11 cellular contexts compared by ENCODE assay signal in the genomic region with DNA sequence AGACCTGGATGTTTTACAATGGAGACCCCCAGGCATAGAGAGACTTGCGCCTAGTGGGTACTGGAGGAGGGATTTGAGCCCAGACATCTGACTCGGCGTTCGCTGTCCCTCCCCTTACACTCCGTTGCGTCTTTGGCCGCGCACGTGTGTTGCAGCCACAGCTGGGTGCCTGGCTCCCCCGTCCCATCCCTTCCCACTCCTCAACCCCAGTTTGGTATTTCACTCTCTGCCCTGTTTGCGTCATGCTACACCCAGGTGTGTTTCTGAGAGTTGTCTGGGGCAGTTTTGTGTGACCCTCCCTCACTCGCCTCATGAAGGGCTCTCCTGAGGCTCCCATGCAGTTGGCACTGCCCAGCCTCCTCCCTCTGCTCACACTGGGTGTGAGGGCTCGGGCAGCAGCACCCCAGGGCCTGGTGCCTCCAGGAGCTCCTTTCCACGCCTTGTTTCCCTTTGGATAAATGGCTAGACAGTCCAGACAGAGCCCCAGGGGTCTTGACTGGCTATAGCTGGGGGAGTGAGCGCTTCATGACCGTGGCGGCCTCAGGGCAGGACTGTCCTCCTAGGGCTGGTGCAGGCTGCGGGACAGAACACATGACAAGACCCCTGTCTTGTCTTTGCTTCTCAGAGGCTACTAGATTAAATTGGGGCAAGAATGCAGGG. TPM values are rescaled to one million over a fixed set of nuclear protein-coding genes. Genes with fewer than 3 reads are reported as not detected.
DNase-seq lines count a peak whose midpoint lies in the region; TF ChIP-seq lines count a peak whose summit lies in the region.
"Had no signal": no experiment of that assay in that cellular context is flagged by ENCODE, and none has a peak within 500 bp of the region (broad histone marks: within the 10 kb centered on the region; RNA-seq: fewer than 3 reads in every experiment).

No MANE protein-coding gene starts in this region.

- in situ Hi-C loops in mammary epithelial cell (cut with MboI; ENCODE audit: low sequenced_read_pairs in 2 of 2), result loop anchor here in 1 of 2 donors (5.0 kb wide), 1 partner anchor 101 kb away; no protein-coding TSS in a partner anchor

- H2AFZ ChIP-seq in mammary epithelial cell (ENCODE audit: low read depth, low read length), result no peak overlapping the region

- intact Hi-C loops in activated CD4-positive, alpha-beta memory T cell treated with anti-CD3 and anti-CD28 coated beads for 36 hours (cut with micrococcal nuclease), result loop anchor here (1.0 kb wide), 1 partner anchor 10 kb away; no protein-coding TSS in a partner anchor
- intact Hi-C loops in mammary epithelial cell (cut with micrococcal nuclease), result no loop called here
- intact Hi-C loops in spleen (cut with DNase I; ENCODE audit: low total_unique reads), result no loop called here
- intact Hi-C loops in uterus (cut with DNase I; ENCODE audit: low total_unique reads), result no loop called here

- no peaks in the 10 kb centered on the region for H4K20me1 ChIP-seq in mammary epithelial cell (ENCODE audit: insufficient read depth, low read length)

- H3K4me1 ChIP-seq in mammary epithelial cell (ENCODE audit: insufficient read depth, low read length) (peaks cover 46% of the 10 kb centered on the region), spleen (peaks cover 30 to 100% (median 96%) of the 10 kb centered on the region in 6 donors), uterus (peaks cover 0 to 8% of the 10 kb centered on the region in 2 donors)
- H3K4me1 ChIP-seq: HAP-1 had no signal

- no peaks in the 10 kb centered on the region for H3K79me2 ChIP-seq in mammary epithelial cell (ENCODE audit: insufficient read depth, low read length)

- H3K9me3 ChIP-seq in mammary epithelial cell (replicated peaks; ENCODE audit: insufficient read depth, low read length), result no peaks in the 10 kb centered on the region
- H3K9me3 ChIP-seq in spleen, result no peaks in the 10 kb centered on the region
- no peaks in the 10 kb centered on the region for H3K9me3 ChIP-seq in uterus
- H3K9me3 ChIP-seq: HAP-1 had no signal

- H3K27ac ChIP-seq in mammary epithelial cell (ENCODE audit: insufficient read depth, low read depth, low read length) (no peak overlapping the region), spleen (peak overlapping the region in 6 of 8 donors; percentile 40 to 88 (median 62)), uterus (no peak overlapping the region)

- no TSS peak for BruUV-seq in mammary epithelial cell (replicated peaks; lab: Mats Ljungman, UMichigan)

- CTCF ChIA-PET in activated CD4-positive, alpha-beta memory T cell treated with anti-CD3 and anti-CD28 coated beads for 36 hours (lab: Charles Lee), result interaction anchor here (6.5 to 28.4 kb wide), 3 partner anchors 13 to 89 kb away, joined by 63 to 981 read pairs (median 74); no protein-coding TSS in a partner anchor
- CTCF ChIA-PET in activated CD4-positive, alpha-beta memory T cell treated with anti-CD3 and anti-CD28 coated beads, Interleukin-2, amount 10 ng/mL, durations not matched to agents 7 days and 5 days (lab: Charles Lee), result interaction anchor here (1.1 to 1.7 kb wide), 5 partner anchors 13 to 88 kb away, joined by 3 to 8 read pairs (median 4); no protein-coding TSS in a partner anchor
- CTCF ChIA-PET in mammary epithelial cell (lab: Charles Lee; ENCODE audit: low non-redundant PET), result no interaction called here

- H3K36me3 Mint-ChIP-seq in activated CD4-positive, alpha-beta memory T cell treated with anti-CD3 and anti-CD28 coated beads for 36 hours, result peaks cover 40% of the 10 kb centered on the region
- H3K36me3 Mint-ChIP-seq in activated CD4-positive, alpha-beta memory T cell treated with anti-CD3 and anti-CD28 coated beads, Interleukin-2, amount 10 ng/mL, durations not matched to agents 7 days and 5 days (ENCODE audit: low read depth), result peaks cover 20% of the 10 kb centered on the region

- TF ChIP-seq POLR2A in spleen (IDR thresholded peaks at IDR 0.05) (no peak), uterus (IDR thresholded peaks at IDR 0.05) (no peak)

- WGBS in mammary epithelial cell (ENCODE audit: low coverage, missing lambda C conversion rate), result 49% methylated on average over 15 of the region's 18 CpGs
- WGBS in spleen, 5 donors, result 82 to 88% (median 85%) methylated on average over 16 to 18 of the region's 18 CpGs

- peak overlapping the region; percentile 69 for H3K4me3 Mint-ChIP-seq in activated CD4-positive, alpha-beta memory T cell treated with anti-CD3 and anti-CD28 coated beads for 36 hours
- no peak overlapping the region for H3K4me3 Mint-ChIP-seq in activated CD4-positive, alpha-beta memory T cell treated with anti-CD3 and anti-CD28 coated beads, Interleukin-2, amount 10 ng/mL, durations not matched to agents 7 days and 5 days

- H3K4me2 ChIP-seq in mammary epithelial cell (ENCODE audit: insufficient read depth, low read depth, low read length), result peak overlapping the region; percentile 18

- dilution Hi-C loops in mammary epithelial cell (cut with HindIII; ENCODE audit: low sequenced_read_pairs), result loop anchor here (5.0 kb wide), 1 partner anchor 141 kb away; no protein-coding TSS in a partner anchor

- peaks cover 99% of the 10 kb centered on the region for H3K4me1 Mint-ChIP-seq in activated CD4-positive, alpha-beta memory T cell treated with anti-CD3 and anti-CD28 coated beads for 36 hours (ENCODE audit: low read depth)
- peaks cover 79% of the 10 kb centered on the region for H3K4me1 Mint-ChIP-seq in activated CD4-positive, alpha-beta memory T cell treated with anti-CD3 and anti-CD28 coated beads, Interleukin-2, amount 10 ng/mL, durations not matched to agents 7 days and 5 days

- POLR2A ChIA-PET in activated CD4-positive, alpha-beta memory T cell treated with anti-CD3 and anti-CD28 coated beads for 36 hours (lab: Charles Lee), result interaction anchor here (0.9 to 4.6 kb wide), 10 partner anchors 10 to 56 kb away, joined by 3 to 22 read pairs (median 6); no protein-coding TSS in a partner anchor
- POLR2A ChIA-PET in activated CD4-positive, alpha-beta memory T cell treated with anti-CD3 and anti-CD28 coated beads, Interleukin-2, amount 10 ng/mL, durations not matched to agents 7 days and 5 days (lab: Charles Lee), result interaction anchor here (1.4 to 3.5 kb wide), 6 partner anchors 9 to 49 kb away, joined by 3 to 23 read pairs (median 6); a partner anchor contains a TSS

- H3K36me3 ChIP-seq in H7 (replicated peaks; ENCODE audit: control insufficient read depth, insufficient read depth, low read length) (no peaks in the 10 kb centered on the region; the same call in 1 of the 2 replicates), mammary epithelial cell (ENCODE audit: insufficient read depth, low read length) (no peaks in the 10 kb centered on the region), spleen (peaks cover 0 to 31% (median 9%) of the 10 kb centered on the region in 6 donors), uterus (no peaks in the 10 kb centered on the region)
- H3K36me3 ChIP-seq: HAP-1 had no signal

- no peak overlapping the region for H3K9ac ChIP-seq in mammary epithelial cell (ENCODE audit: insufficient read depth, low read length)

- TF ChIP-seq CTCF in mammary epithelial cell (conservative IDR thresholded peaks at IDR 0.05 in 1 of 2, IDR thresholded peaks at IDR 0.05 in 1 of 2; ENCODE audit: extremely low read depth in 1 of 2, insufficient read depth in 1 of 2, low read depth in 1 of 2, low read length in 2 of 2) (no peak), spleen (IDR thresholded peaks at IDR 0.05 in 8 of 11, conservative IDR thresholded peaks at IDR 0.05 in 3 of 11) (no peak), uterus (IDR thresholded peaks at IDR 0.05) (no peak)

- no peak overlapping the region for H3K4me3 ChIP-seq in H7 (ENCODE audit: insufficient read depth, low read depth, low read length)
- H3K4me3 ChIP-seq in mammary epithelial cell (replicated peaks in 1 of 3; ENCODE audit: insufficient read depth in 1 of 3, low read depth in 2 of 3, low read length in 3 of 3), result no peak overlapping the region
- peak overlapping the region in 2 of 8 donors; percentile 27 to 58 for H3K4me3 ChIP-seq in spleen
- H3K4me3 ChIP-seq in uterus, result no peak overlapping the region
- H3K4me3 ChIP-seq: HAP-1 had no signal

- no peaks in the 10 kb centered on the region for H3K9me3 Mint-ChIP-seq in activated CD4-positive, alpha-beta memory T cell treated with anti-CD3 and anti-CD28 coated beads for 36 hours
- H3K9me3 Mint-ChIP-seq in activated CD4-positive, alpha-beta memory T cell treated with anti-CD3 and anti-CD28 coated beads, Interleukin-2, amount 10 ng/mL, durations not matched to agents 7 days and 5 days, result no peaks in the 10 kb centered on the region

- H3K27ac Mint-ChIP-seq in activated CD4-positive, alpha-beta memory T cell treated with anti-CD3 and anti-CD28 coated beads for 36 hours, result peak overlapping the region; percentile 90
- H3K27ac Mint-ChIP-seq in activated CD4-positive, alpha-beta memory T cell treated with anti-CD3 and anti-CD28 coated beads, Interleukin-2, amount 10 ng/mL, durations not matched to agents 7 days and 5 days, result no peak overlapping the region

- H3K27me3 ChIP-seq in H7 (ENCODE audit: control insufficient read depth, insufficient read depth, low read length) (no peaks in the 10 kb centered on the region), mammary epithelial cell (ENCODE audit: insufficient read depth, low read length) (no peaks in the 10 kb centered on the region), spleen (replicated peaks in 1 of 7) (no peaks in the 10 kb centered on the region), uterus (no peaks in the 10 kb centered on the region)

- DNase-seq in activated CD4-positive, alpha-beta memory T cell treated with anti-CD3 and anti-CD28 coated beads for 36 hours, result peak; percentile 59
- DNase-seq in activated CD4-positive, alpha-beta memory T cell treated with anti-CD3 and anti-CD28 coated beads, Interleukin-2, amount 10 ng/mL, durations not matched to agents 7 days and 5 days, result no peak
- DNase-seq in H7 (peak; percentile 46), mammary epithelial cell (no peak), spleen (peak; percentile 71), activated gamma-delta T cell treated with Interleukin-2 at 50 U/mL for 16 hours (no peak), uterus (no peak), HUDEP-2 (lab: John Stamatoyannopoulos, UW; ENCODE audit: unreplicated experiment in 76 of 76) (no peak)
- DNase-seq: DMS153, NCI-H446 treated with DMSO at 0.1 percent for 48 hours had no signal

- no peaks in the 10 kb centered on the region for H3K27me3 Mint-ChIP-seq in activated CD4-positive, alpha-beta memory T cell treated with anti-CD3 and anti-CD28 coated beads for 36 hours
- H3K27me3 Mint-ChIP-seq in activated CD4-positive, alpha-beta memory T cell treated with anti-CD3 and anti-CD28 coated beads, Interleukin-2, amount 10 ng/mL, durations not matched to agents 7 days and 5 days, result peaks cover 38% of the 10 kb centered on the region

RNA-seq across cellular contexts. Expression of a gene that starts 13.6 kb away (rescaled TPM):
- 10 to 100 TPM; 59.3 to 65.6 TPM for total RNA-seq in activated CD4-positive, alpha-beta memory T cell treated with anti-CD3 and anti-CD28 coated beads for 36 hours
- 10 to 100 TPM; 19.2 to 21.9 TPM for total RNA-seq in activated CD4-positive, alpha-beta memory T cell treated with anti-CD3 and anti-CD28 coated beads, Interleukin-2, amount 10 ng/mL, durations not matched to agents 7 days and 5 days
- 2.4 and 3.7 TPM in 2 replicates for total RNA-seq in H7 (2014; rRNA removed; shearing (Covaris generic))
- total RNA-seq in mammary epithelial cell, result 1 to 10 TPM; 3.3 to 6.5 TPM
- polyA plus RNA-seq in mammary epithelial cell, result 2.0 TPM
- 18.8 TPM for polyA minus RNA-seq in mammary epithelial cell
- total RNA-seq in spleen, result 10 to 100 TPM; 29.0 to 88.3 (median 53.7) TPM
- 10 to 100 TPM; 13.7 to 24.3 (median 18.1) TPM for polyA plus RNA-seq in spleen
- 1 to 10 TPM in 3 of 4 donors, not detected in 1; 1.0 to 4.3 (median 2.4) TPM for total RNA-seq in uterus

RNA-seq across cellular contexts. Expression of a gene that starts 48.6 kb away (rescaled TPM):
- 100 to 1,000 TPM; 284 to 286 TPM for total RNA-seq in activated CD4-positive, alpha-beta memory T cell treated with anti-CD3 and anti-CD28 coated beads for 36 hours
- 100 to 1,000 TPM; 197 to 205 TPM for total RNA-seq in activated CD4-positive, alpha-beta memory T cell treated with anti-CD3 and anti-CD28 coated beads, Interleukin-2, amount 10 ng/mL, durations not matched to agents 7 days and 5 days
- 287 and 332 TPM in 2 replicates for total RNA-seq in H7 (2014; rRNA removed; shearing (Covaris generic))
- 100 to 1,000 TPM; 146 to 231 TPM for total RNA-seq in mammary epithelial cell
- polyA plus RNA-seq in mammary epithelial cell, result 389 TPM
- 130 TPM for polyA minus RNA-seq in mammary epithelial cell
- total RNA-seq in spleen, result 100 to 1,000 TPM; 121 to 246 (median 193) TPM
- 100 to 1,000 TPM; 142 to 354 (median 228) TPM for polyA plus RNA-seq in spleen
- total RNA-seq in uterus, result 100 to 1,000 TPM; 198 to 343 (median 235) TPM

Comparison
In these comparisons a context has a peak if more than half of its experiments do, and no peak if none do; other contexts are left out.
1. DNase-seq: peak in activated CD4-positive, alpha-beta memory T cell treated with anti-CD3 and anti-CD28 coated beads for 36 hours (single experiment), H7 (single experiment) and spleen (single experiment); none in activated CD4-positive, alpha-beta memory T cell treated with anti-CD3 and anti-CD28 coated beads, Interleukin-2, amount 10 ng/mL, durations not matched to agents 7 days and 5 days (single experiment), mammary epithelial cell (single experiment), activated gamma-delta T cell treated with Interleukin-2 at 50 U/mL for 16 hours (single experiment), uterus (0 of 2) and HUDEP-2 (0 of 76).
2. H3K27ac ChIP-seq: peak in spleen (6 of 8); none in mammary epithelial cell (single experiment) and uterus (0 of 2).